In genomic region chr20:37992802-37993538, GRCh38 we compare ENCODE assay signal across 1 cellular context.
TF ChIP-seq lines count a peak whose summit lies in the region.

No MANE protein-coding gene starts in this region.

TF ChIP-seq in H1, 55 proteins besides CTCF, POLR2A, EP300 and RAD21 (continued from another document):
- no peak for TF ChIP-seq RNF2 (IDR thresholded peaks at IDR 0.05; ENCODE audit: borderline replicate concordance, low read depth, low read length, missing control alignments, poor library complexity, severe bottlenecking)
- no peak for TF ChIP-seq GABPA (IDR thresholded peaks at IDR 0.05; ENCODE audit: borderline replicate concordance, insufficient read depth, low read length)
- no peak for TF ChIP-seq HDAC6 (IDR thresholded peaks at IDR 0.05; ENCODE audit: low read depth, low read length)
- no peak for TF ChIP-seq BACH1 (IDR thresholded peaks at IDR 0.05; ENCODE audit: low read length)
